ENCODE assay signal across 10 cellular contexts in the genomic region with DNA sequence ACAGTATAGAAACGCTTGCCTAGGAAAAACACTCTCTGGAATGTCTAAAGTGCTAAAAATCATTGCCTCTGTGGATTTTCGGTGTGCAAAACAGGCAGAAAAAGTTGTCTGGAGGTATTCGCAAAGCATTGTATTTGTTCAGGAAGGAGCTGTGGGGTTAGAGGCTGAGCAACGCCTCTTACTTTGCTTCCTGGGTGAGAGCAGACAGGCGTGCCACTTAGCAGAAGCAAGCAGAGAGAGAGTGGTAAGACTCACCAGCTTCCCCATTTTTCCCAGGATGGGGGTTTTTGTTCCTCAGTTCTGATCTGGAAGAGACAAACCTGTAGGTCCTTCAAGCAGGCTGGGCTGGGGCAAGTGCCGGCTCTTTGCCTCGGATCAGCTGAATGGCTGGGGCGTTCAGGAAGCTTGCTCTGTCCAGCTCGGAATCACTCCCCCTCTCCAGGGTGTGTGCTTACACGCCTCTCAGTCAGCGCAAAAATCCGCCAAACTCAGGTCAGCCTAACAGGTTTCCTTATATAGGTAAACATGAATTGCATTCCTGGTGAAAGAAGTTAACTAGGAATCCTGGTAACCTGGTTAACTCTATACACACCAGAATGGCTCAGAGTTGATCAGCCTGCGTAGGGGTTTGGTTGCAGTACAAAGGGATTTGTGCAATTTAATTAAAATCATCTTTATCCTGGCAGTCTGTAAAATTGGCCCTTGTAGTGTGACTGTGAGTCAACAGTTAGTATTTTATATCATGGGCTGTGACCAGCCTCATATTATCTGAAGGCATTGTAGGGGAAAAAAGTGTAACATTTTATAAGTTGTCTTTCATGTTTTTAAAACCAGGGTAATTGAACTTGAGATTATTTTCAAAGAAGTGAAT.
DNase-seq lines count a peak whose midpoint lies in the region; ATAC-seq and TF ChIP-seq lines count a peak whose summit lies in the region.
"Had no signal": no experiment of that assay in that cellular context is flagged by ENCODE, and none has a peak within 500 bp of the region (broad histone marks: within the 10 kb centered on the region; RNA-seq: fewer than 3 reads in every experiment).

No MANE protein-coding gene starts in this region.

- no peak overlapping the region for H3K9ac ChIP-seq in rectal smooth muscle tissue (ENCODE audit: low read length)

- ATAC-seq in WTC11 (peak; percentile 94), HG03432 (IDR thresholded peaks at IDR 0.05; ENCODE audit: unreplicated experiment) (no peak), GM21360 (IDR thresholded peaks at IDR 0.05; ENCODE audit: unreplicated experiment) (no peak), HG02938 (IDR thresholded peaks at IDR 0.05; ENCODE audit: unreplicated experiment) (no peak)
- ATAC-seq: GM12878 had no signal

- CTCF ChIA-PET in WTC11 (lab: Charles Lee): interaction anchor here (0.9 kb wide), 1 partner anchor 64 kb away, joined by 3 read pairs; no protein-coding TSS in a partner anchor

- DNase-seq in HPDE6-E6E7 (ENCODE audit: extremely low spot score) (peak; percentile 26), WTC11 (ENCODE audit: low spot score) (peak; percentile 29), right atrium auricular region (ENCODE audit: low spot score) (no peak)
- no peak for DNase-seq in stimulated activated CD4-positive, alpha-beta T cell treated with anti-CD3 and anti-CD28 coated beads, Interleukin-4, amount 100 ng/mL, for 1 hour
- DNase-seq: activated CD4-positive, alpha-beta T cell treated with anti-CD3 and anti-CD28 coated beads for 4 hours had no signal

- no peaks in the 10 kb centered on the region for H3K27me3 Mint-ChIP-seq in WTC11 (ENCODE audit: low read depth)

- H3K27ac ChIP-seq in right atrium auricular region: peak overlapping the region in 1 of 2 donors; percentile 17
- H3K27ac ChIP-seq in rectal smooth muscle tissue (ENCODE audit: low read depth, low read length): no peak overlapping the region

- H3K36me3 Mint-ChIP-seq in WTC11: no peaks in the 10 kb centered on the region

- H3K27ac Mint-ChIP-seq in WTC11: no peak overlapping the region

- H3K4me3 Mint-ChIP-seq in WTC11: no peak overlapping the region

- H3K36me3 ChIP-seq in right atrium auricular region (no peaks in the 10 kb centered on the region), rectal smooth muscle tissue (ENCODE audit: control insufficient read depth, insufficient read depth, low read length) (no peaks in the 10 kb centered on the region)

- H3K4me1 ChIP-seq in right atrium auricular region (no peaks in the 10 kb centered on the region), rectal smooth muscle tissue (ENCODE audit: control insufficient read depth, insufficient read depth, low read length) (peaks cover 3% of the 10 kb centered on the region)

- peaks cover 3% of the 10 kb centered on the region; the same call in 1 of the 2 replicates for H3K4me1 Mint-ChIP-seq in WTC11

- POLR2A ChIA-PET in WTC11 (lab: Charles Lee): no interaction called here

- peak overlapping the region; percentile 31 to 36 for H3K4me3 ChIP-seq in right atrium auricular region
- peak overlapping the region; percentile 31 for H3K4me3 ChIP-seq in rectal smooth muscle tissue (ENCODE audit: low read length)
- H3K4me3 ChIP-seq: GM12878 had no signal

- no peaks in the 10 kb centered on the region for H3K9me3 Mint-ChIP-seq in WTC11

- no peaks in the 10 kb centered on the region for H3K9me3 ChIP-seq in right atrium auricular region

- no peaks in the 10 kb centered on the region for H3K27me3 ChIP-seq in right atrium auricular region
- H3K27me3 ChIP-seq in rectal smooth muscle tissue (ENCODE audit: control insufficient read depth, insufficient read depth, low read length): no peaks in the 10 kb centered on the region

- TF ChIP-seq CTCF in WTC11 (IDR thresholded peaks at IDR 0.05) (no peak), right atrium auricular region (IDR thresholded peaks at IDR 0.05) (no peak)

TF ChIP-seq in WTC11, 78 proteins besides CTCF, POLR2A, EP300 and RAD21 (continues in another document):
- TF ChIP-seq, protein P1, sequence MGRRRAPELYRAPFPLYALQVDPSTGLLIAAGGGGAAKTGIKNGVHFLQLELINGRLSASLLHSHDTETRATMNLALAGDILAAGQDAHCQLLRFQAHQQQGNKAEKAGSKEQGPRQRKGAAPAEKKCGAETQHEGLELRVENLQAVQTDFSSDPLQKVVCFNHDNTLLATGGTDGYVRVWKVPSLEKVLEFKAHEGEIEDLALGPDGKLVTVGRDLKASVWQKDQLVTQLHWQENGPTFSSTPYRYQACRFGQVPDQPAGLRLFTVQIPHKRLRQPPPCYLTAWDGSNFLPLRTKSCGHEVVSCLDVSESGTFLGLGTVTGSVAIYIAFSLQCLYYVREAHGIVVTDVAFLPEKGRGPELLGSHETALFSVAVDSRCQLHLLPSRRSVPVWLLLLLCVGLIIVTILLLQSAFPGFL (CRISPR knock-in tag; IDR thresholded peaks at IDR 0.05; ENCODE audit: borderline replicate concordance): no peak
- TF ChIP-seq SMAD4 (CRISPR knock-in tag; IDR thresholded peaks at IDR 0.05): no peak
- TF ChIP-seq GTF2I (CRISPR knock-in tag; conservative IDR thresholded peaks at IDR 0.05): no peak
- no peak for TF ChIP-seq NFATC4 (CRISPR knock-in tag; IDR thresholded peaks at IDR 0.05)
- TF ChIP-seq, protein P2, sequence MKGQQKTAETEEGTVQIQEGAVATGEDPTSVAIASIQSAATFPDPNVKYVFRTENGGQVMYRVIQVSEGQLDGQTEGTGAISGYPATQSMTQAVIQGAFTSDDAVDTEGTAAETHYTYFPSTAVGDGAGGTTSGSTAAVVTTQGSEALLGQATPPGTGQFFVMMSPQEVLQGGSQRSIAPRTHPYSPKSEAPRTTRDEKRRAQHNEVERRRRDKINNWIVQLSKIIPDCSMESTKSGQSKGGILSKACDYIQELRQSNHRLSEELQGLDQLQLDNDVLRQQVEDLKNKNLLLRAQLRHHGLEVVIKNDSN (CRISPR knock-in tag; IDR thresholded peaks at IDR 0.05): no peak
- no peak for TF ChIP-seq ETV6 (CRISPR knock-in tag; IDR thresholded peaks at IDR 0.05)
- TF ChIP-seq, protein P3, sequence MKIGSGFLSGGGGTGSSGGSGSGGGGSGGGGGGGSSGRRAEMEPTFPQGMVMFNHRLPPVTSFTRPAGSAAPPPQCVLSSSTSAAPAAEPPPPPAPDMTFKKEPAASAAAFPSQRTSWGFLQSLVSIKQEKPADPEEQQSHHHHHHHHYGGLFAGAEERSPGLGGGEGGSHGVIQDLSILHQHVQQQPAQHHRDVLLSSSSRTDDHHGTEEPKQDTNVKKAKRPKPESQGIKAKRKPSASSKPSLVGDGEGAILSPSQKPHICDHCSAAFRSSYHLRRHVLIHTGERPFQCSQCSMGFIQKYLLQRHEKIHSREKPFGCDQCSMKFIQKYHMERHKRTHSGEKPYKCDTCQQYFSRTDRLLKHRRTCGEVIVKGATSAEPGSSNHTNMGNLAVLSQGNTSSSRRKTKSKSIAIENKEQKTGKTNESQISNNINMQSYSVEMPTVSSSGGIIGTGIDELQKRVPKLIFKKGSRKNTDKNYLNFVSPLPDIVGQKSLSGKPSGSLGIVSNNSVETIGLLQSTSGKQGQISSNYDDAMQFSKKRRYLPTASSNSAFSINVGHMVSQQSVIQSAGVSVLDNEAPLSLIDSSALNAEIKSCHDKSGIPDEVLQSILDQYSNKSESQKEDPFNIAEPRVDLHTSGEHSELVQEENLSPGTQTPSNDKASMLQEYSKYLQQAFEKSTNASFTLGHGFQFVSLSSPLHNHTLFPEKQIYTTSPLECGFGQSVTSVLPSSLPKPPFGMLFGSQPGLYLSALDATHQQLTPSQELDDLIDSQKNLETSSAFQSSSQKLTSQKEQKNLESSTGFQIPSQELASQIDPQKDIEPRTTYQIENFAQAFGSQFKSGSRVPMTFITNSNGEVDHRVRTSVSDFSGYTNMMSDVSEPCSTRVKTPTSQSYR (CRISPR knock-in tag; IDR thresholded peaks at IDR 0.05): no peak
- TF ChIP-seq MYBL2 (CRISPR knock-in tag; IDR thresholded peaks at IDR 0.05): no peak
- TF ChIP-seq ZNF423 (CRISPR knock-in tag; IDR thresholded peaks at IDR 0.05): no peak
- no peak for TF ChIP-seq NFE2L1 (CRISPR knock-in tag; IDR thresholded peaks at IDR 0.05)
- TF ChIP-seq ZNF671 (CRISPR knock-in tag; IDR thresholded peaks at IDR 0.05): no peak
- no peak for TF ChIP-seq GRHL2 (CRISPR knock-in tag; IDR thresholded peaks at IDR 0.05; ENCODE audit: insufficient replicate concordance, severe bottlenecking)
- TF ChIP-seq, protein P4, sequence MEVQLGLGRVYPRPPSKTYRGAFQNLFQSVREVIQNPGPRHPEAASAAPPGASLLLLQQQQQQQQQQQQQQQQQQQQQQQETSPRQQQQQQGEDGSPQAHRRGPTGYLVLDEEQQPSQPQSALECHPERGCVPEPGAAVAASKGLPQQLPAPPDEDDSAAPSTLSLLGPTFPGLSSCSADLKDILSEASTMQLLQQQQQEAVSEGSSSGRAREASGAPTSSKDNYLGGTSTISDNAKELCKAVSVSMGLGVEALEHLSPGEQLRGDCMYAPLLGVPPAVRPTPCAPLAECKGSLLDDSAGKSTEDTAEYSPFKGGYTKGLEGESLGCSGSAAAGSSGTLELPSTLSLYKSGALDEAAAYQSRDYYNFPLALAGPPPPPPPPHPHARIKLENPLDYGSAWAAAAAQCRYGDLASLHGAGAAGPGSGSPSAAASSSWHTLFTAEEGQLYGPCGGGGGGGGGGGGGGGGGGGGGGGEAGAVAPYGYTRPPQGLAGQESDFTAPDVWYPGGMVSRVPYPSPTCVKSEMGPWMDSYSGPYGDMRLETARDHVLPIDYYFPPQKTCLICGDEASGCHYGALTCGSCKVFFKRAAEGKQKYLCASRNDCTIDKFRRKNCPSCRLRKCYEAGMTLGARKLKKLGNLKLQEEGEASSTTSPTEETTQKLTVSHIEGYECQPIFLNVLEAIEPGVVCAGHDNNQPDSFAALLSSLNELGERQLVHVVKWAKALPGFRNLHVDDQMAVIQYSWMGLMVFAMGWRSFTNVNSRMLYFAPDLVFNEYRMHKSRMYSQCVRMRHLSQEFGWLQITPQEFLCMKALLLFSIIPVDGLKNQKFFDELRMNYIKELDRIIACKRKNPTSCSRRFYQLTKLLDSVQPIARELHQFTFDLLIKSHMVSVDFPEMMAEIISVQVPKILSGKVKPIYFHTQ (CRISPR knock-in tag; IDR thresholded peaks at IDR 0.05): no peak
- TF ChIP-seq SOX15 (CRISPR knock-in tag; IDR thresholded peaks at IDR 0.05): no peak
- no peak for TF ChIP-seq PRRX2 (CRISPR knock-in tag; IDR thresholded peaks at IDR 0.05)
- TF ChIP-seq, protein P5, sequence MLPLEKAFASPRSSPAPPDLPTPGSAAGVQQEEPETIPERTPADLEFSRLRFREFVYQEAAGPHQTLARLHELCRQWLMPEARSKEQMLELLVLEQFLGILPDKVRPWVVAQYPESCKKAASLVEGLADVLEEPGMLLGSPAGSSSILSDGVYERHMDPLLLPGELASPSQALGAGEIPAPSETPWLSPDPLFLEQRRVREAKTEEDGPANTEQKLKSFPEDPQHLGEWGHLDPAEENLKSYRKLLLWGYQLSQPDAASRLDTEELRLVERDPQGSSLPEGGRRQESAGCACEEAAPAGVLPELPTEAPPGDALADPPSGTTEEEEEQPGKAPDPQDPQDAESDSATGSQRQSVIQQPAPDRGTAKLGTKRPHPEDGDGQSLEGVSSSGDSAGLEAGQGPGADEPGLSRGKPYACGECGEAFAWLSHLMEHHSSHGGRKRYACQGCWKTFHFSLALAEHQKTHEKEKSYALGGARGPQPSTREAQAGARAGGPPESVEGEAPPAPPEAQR (CRISPR knock-in tag; IDR thresholded peaks at IDR 0.05): no peak

Comparison
In these comparisons a context has a peak if more than half of its experiments do, and no peak if none do; other contexts are left out.
1. DNase-seq: peak in HPDE6-E6E7 (single experiment) and WTC11 (single experiment); none in right atrium auricular region (single experiment) and stimulated activated CD4-positive, alpha-beta T cell treated with anti-CD3 and anti-CD28 coated beads, Interleukin-4, amount 100 ng/mL, for 1 hour (single experiment).